14 cellular contexts compared by ENCODE assay signal in the genomic region with DNA sequence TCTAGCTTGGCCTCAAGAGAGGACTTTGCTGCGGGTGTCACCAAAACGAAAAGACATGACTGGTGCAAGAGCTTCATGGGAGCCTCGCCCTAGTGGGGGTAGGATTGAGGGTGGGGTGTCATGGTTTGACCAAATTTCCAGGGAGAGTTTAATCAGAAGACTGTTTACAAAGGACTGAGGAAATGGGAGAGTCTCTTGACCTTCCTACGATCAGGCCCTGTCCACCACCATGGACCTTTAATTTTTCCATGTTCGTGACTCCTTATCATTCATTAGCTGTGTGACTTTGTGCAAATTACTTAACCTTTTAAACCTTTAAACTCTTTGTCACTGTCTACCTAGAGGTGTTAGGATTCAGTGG. TPM values are rescaled to one million over a fixed set of nuclear protein-coding genes. Genes with fewer than 3 reads are reported as not detected.
DNase-seq lines count a peak whose midpoint lies in the region; ATAC-seq and TF ChIP-seq lines count a peak whose summit lies in the region.
"Had no signal": no experiment of that assay in that cellular context is flagged by ENCODE, and none has a peak within 500 bp of the region (broad histone marks: within the 10 kb centered on the region; RNA-seq: fewer than 3 reads in every experiment).

No MANE protein-coding gene starts in this region.

- no peak for TF ChIP-seq CTCF in PC-9 (conservative IDR thresholded peaks at IDR 0.05)
- no peak for TF ChIP-seq CTCF in neural cell (IDR thresholded peaks at IDR 0.05; ENCODE audit: poor library complexity, severe bottlenecking)

- no peaks in the 10 kb centered on the region for H3K9me3 Mint-ChIP-seq in activated CD4-positive, alpha-beta T cell treated with anti-CD3 and anti-CD28 coated beads, Interleukin-2, amount 10 ng/mL, durations not matched to agents 24 days and 14 days
- H3K9me3 Mint-ChIP-seq in CD8-positive, alpha-beta memory T cell, result no peaks in the 10 kb centered on the region

- H3K27ac Mint-ChIP-seq in activated CD4-positive, alpha-beta T cell treated with anti-CD3 and anti-CD28 coated beads, Interleukin-2, amount 10 ng/mL, durations not matched to agents 24 days and 14 days, result peak overlapping the region; percentile 6
- H3K27ac Mint-ChIP-seq in CD8-positive, alpha-beta memory T cell, result peak overlapping the region in 1 of 8 donors; percentile 58

- no peaks in the 10 kb centered on the region for H3K27me3 ChIP-seq in CD8-positive, alpha-beta memory T cell (ENCODE audit: insufficient read depth, low read length, poor library complexity, severe bottlenecking)
- no peaks in the 10 kb centered on the region for H3K27me3 ChIP-seq in PC-9 (ENCODE audit: insufficient read depth, low read depth)
- no peaks in the 10 kb centered on the region for H3K27me3 ChIP-seq in neural cell (ENCODE audit: insufficient read depth, low read depth, low read length)
- H3K27me3 ChIP-seq: ascending aorta, ovary, sigmoid colon, upper lobe of right lung had no signal

- H3K79me2 ChIP-seq in PC-9 (ENCODE audit: low read depth), result no peaks in the 10 kb centered on the region
- no peaks in the 10 kb centered on the region for H3K79me2 ChIP-seq in neural cell (replicated peaks; ENCODE audit: insufficient read depth, low read length)

- H3K9me2 ChIP-seq in PC-9 (ENCODE audit: insufficient read depth) (no peaks in the 10 kb centered on the region), neural cell (ENCODE audit: insufficient read depth, low read length) (no peaks in the 10 kb centered on the region)

- no peak for ATAC-seq in GM21367 (IDR thresholded peaks at IDR 0.05; ENCODE audit: unreplicated experiment)
- ATAC-seq in GM21381 (IDR thresholded peaks at IDR 0.05; ENCODE audit: unreplicated experiment), result no peak

- peak overlapping the region; percentile 62 for H3K27ac ChIP-seq in CD8-positive, alpha-beta memory T cell (ENCODE audit: low read depth, low read length)
- H3K27ac ChIP-seq in PC-9, result peak overlapping the region; percentile 88
- H3K27ac ChIP-seq in neural cell (ENCODE audit: low read length), result no peak overlapping the region
- H3K27ac ChIP-seq: C4-2B, ovary, sigmoid colon, upper lobe of right lung had no signal

- H3K4me2 ChIP-seq in PC-9 (0 out of 2 replicates have a peak overlapping the region, but pooled peaks have one; percentile 45), neural cell (ENCODE audit: low read length) (no peak overlapping the region)

- TSS peak; percentile 85 for BruUV-seq in PC-9 (replicated peaks; lab: Mats Ljungman, UMichigan)

- no peak overlapping the region for H3K4me3 ChIP-seq in CD8-positive, alpha-beta memory T cell (ENCODE audit: low read length)
- H3K4me3 ChIP-seq in PC-9 (no peak overlapping the region), neural cell (ENCODE audit: low read length) (peak overlapping the region; percentile 47)
- H3K4me3 ChIP-seq: ascending aorta, ovary, sigmoid colon, upper lobe of right lung had no signal

- no peaks in the 10 kb centered on the region for H3K27me3 Mint-ChIP-seq in activated CD4-positive, alpha-beta T cell treated with anti-CD3 and anti-CD28 coated beads, Interleukin-2, amount 10 ng/mL, durations not matched to agents 24 days and 14 days
- peaks cover 2 to 11% of the 10 kb centered on the region in 2 donors for H3K27me3 Mint-ChIP-seq in CD8-positive, alpha-beta memory T cell

- intact Hi-C loops in activated CD4-positive, alpha-beta T cell treated with anti-CD3 and anti-CD28 coated beads, Interleukin-2, amount 10 ng/mL, durations not matched to agents 24 days and 14 days (cut with micrococcal nuclease), result loop anchor here (1.0 to 10.0 kb wide), 7 partner anchors 22 to 780 kb away; a partner anchor contains a TSS
- intact Hi-C loops in PC-9 (cut with micrococcal nuclease; ENCODE audit: unreplicated experiment), result loop anchor here (1.0 to 5.0 kb wide), 9 partner anchors 92 to 698 kb away; no protein-coding TSS in a partner anchor

- no peak overlapping the region for H3K4me3 Mint-ChIP-seq in activated CD4-positive, alpha-beta T cell treated with anti-CD3 and anti-CD28 coated beads, Interleukin-2, amount 10 ng/mL, durations not matched to agents 24 days and 14 days
- no peak overlapping the region for H3K4me3 Mint-ChIP-seq in CD8-positive, alpha-beta memory T cell

- CTCF ChIA-PET in CD8-positive, alpha-beta memory T cell (lab: Charles Lee), result interaction anchor here (0.9 to 4.2 kb wide), 11 partner anchors 8 to 774 kb away, joined by 3 to 44 read pairs (median 5); no protein-coding TSS in a partner anchor
- CTCF ChIA-PET in PC-9 (lab: Charles Lee), result interaction anchor here (0.8 to 2.3 kb wide), 7 partner anchors 34 to 230 kb away, joined by 3 to 21 read pairs (median 5); no protein-coding TSS in a partner anchor

- H3K36me3 ChIP-seq in CD8-positive, alpha-beta memory T cell (ENCODE audit: insufficient read depth, low read length), result no peaks in the 10 kb centered on the region
- no peaks in the 10 kb centered on the region for H3K36me3 ChIP-seq in PC-9 (ENCODE audit: low read depth)
- no peaks in the 10 kb centered on the region for H3K36me3 ChIP-seq in neural cell (ENCODE audit: insufficient read depth, low read length)
- H3K36me3 ChIP-seq: ascending aorta, ovary, upper lobe of right lung had no signal

- POLR2A ChIA-PET in CD8-positive, alpha-beta memory T cell (lab: Charles Lee), result no interaction called here
- POLR2A ChIA-PET in PC-9 (lab: Charles Lee; ENCODE audit: unreplicated experiment), result interaction anchor here (0.6 to 1.2 kb wide), 5 partner anchors 58 to 735 kb away, joined by 3 to 6 read pairs (median 3); no protein-coding TSS in a partner anchor

- peaks cover 11% of the 10 kb centered on the region for H3K4me1 Mint-ChIP-seq in activated CD4-positive, alpha-beta T cell treated with anti-CD3 and anti-CD28 coated beads, Interleukin-2, amount 10 ng/mL, durations not matched to agents 24 days and 14 days
- peaks cover 5 to 7% (median 5%) of the 10 kb centered on the region in 3 donors for H3K4me1 Mint-ChIP-seq in CD8-positive, alpha-beta memory T cell

- no peaks in the 10 kb centered on the region for H3K9me3 ChIP-seq in CD8-positive, alpha-beta memory T cell (ENCODE audit: low read length)
- 0 out of 2 replicates have a peak, but pooled peaks cover 5% of the 10 kb centered on the region for H3K9me3 ChIP-seq in PC-9 (ENCODE audit: insufficient read depth, low read depth)
- H3K9me3 ChIP-seq in neural cell (ENCODE audit: low read length), result no peaks in the 10 kb centered on the region
- H3K9me3 ChIP-seq: ascending aorta, ovary, sigmoid colon, upper lobe of right lung had no signal

- no peak for TF ChIP-seq RAD21 in neural cell (conservative IDR thresholded peaks at IDR 0.05)

- no peak for DNase-seq in activated CD4-positive, alpha-beta T cell treated with anti-CD3 and anti-CD28 coated beads, Interleukin-2, amount 10 ng/mL, durations not matched to agents 24 days and 14 days
- no peak for DNase-seq in activated CD4-positive, alpha-beta T cell treated with anti-CD3 and anti-CD28 coated beads, Interleukin-2, amount 50 U/mL, for 48 hours
- DNase-seq in CD8-positive, alpha-beta memory T cell, result no peak
- DNase-seq in PC-9, result no peak
- no peak for DNase-seq in NCI-H748 treated with DMSO at 0.1 percent for 48 hours (lab: John Stamatoyannopoulos, UW)

- TF ChIP-seq EP300 in neural cell (conservative IDR thresholded peaks at IDR 0.05; ENCODE audit: poor library complexity, severe bottlenecking), result no peak

- H2AFZ ChIP-seq in PC-9 (no peak overlapping the region), neural cell (ENCODE audit: low read depth, low read length) (no peak overlapping the region)

- H3K4me1 ChIP-seq in CD8-positive, alpha-beta memory T cell (ENCODE audit: insufficient read depth, low read length), result no peaks in the 10 kb centered on the region
- peaks cover 41% of the 10 kb centered on the region for H3K4me1 ChIP-seq in PC-9 (replicated peaks; ENCODE audit: insufficient read depth)

- peaks cover 3% of the 10 kb centered on the region for H3K36me3 Mint-ChIP-seq in activated CD4-positive, alpha-beta T cell treated with anti-CD3 and anti-CD28 coated beads, Interleukin-2, amount 10 ng/mL, durations not matched to agents 24 days and 14 days (ENCODE audit: low read depth)
- H3K36me3 Mint-ChIP-seq in CD8-positive, alpha-beta memory T cell, result no peaks in the 10 kb centered on the region

- no peaks in the 10 kb centered on the region for H4K20me1 ChIP-seq in PC-9 (ENCODE audit: insufficient read depth)
- no peaks in the 10 kb centered on the region for H4K20me1 ChIP-seq in neural cell (ENCODE audit: insufficient read depth)

- peaks cover 20% of the 10 kb centered on the region for H3F3A ChIP-seq in PC-9 (ENCODE audit: insufficient read depth, low read depth)
- H3F3A ChIP-seq in neural cell (ENCODE audit: insufficient read depth, low read length, poor library complexity, severe bottlenecking), result no peaks in the 10 kb centered on the region

- no peak overlapping the region for H3K9ac ChIP-seq in neural cell (ENCODE audit: low read length)

TF ChIP-seq in neural cell, 6 proteins besides CTCF, POLR2A, EP300 and RAD21 (continues in another document):
- no peak for TF ChIP-seq TAF1 (IDR thresholded peaks at IDR 0.05; ENCODE audit: low read depth)
- TF ChIP-seq EZH2 (IDR thresholded peaks at IDR 0.05; ENCODE audit: borderline replicate concordance, insufficient read depth, low read length, poor library complexity, severe bottlenecking), result no peak

RNA-seq across cellular contexts. Expression of a gene that starts 23.0 kb away (rescaled TPM):
- total RNA-seq in activated CD4-positive, alpha-beta T cell treated with anti-CD3 and anti-CD28 coated beads, Interleukin-2, amount 10 ng/mL, durations not matched to agents 24 days and 14 days, result 6.6 and 7.9 TPM in 2 replicates
- 1 to 10 TPM; 2.5 to 2.6 TPM for total RNA-seq in CD8-positive, alpha-beta memory T cell
- polyA plus RNA-seq in CD8-positive, alpha-beta memory T cell, result not detected
- total RNA-seq in PC-9 (2021), result 1.9 and 2.0 TPM in 2 replicates
- 0.30 TPM in 1 of 2 replicates, not detected in the other for polyA plus RNA-seq in neural cell
- polyA minus RNA-seq in neural cell, result 2.3 and 3.7 TPM in 2 replicates
- total RNA-seq: A172 had no signal
